Comparison of ENCODE assay signal across 14 cellular contexts in the genomic region with DNA sequence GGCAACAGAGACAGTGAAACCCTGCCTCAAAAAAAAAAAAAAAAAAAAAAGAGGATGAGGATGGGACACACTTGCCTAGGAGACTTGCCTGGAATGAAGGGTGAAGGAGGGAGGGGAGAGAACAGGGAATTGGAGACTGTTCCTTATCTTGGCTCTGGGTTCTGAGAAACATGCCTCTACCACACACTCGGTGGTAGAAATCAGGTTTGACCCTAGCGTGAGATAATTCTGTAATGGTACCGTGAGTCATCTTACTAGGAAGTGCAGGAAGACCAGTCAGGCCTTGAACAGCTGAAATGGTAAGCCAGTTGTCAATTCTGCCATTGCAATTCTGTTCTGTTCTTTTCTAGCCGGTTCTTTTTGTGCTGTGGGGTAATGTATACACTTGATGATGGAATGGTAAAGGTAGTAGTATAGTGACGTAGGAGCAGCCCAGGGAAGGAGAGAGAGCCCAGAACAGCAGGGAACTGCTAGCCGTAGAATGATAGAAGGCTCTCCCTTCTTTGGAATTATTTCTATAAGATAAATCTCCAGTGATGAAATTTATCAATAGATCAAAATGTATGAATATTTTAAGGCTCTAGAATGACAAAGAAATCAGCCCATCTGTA. TPM values are rescaled to one million over a fixed set of nuclear protein-coding genes. Genes with fewer than 3 reads are reported as not detected.
DNase-seq lines count a peak whose midpoint lies in the region; ATAC-seq and TF ChIP-seq lines count a peak whose summit lies in the region.
"Had no signal": no experiment of that assay in that cellular context is flagged by ENCODE, and none has a peak within 500 bp of the region (broad histone marks: within the 10 kb centered on the region; RNA-seq: fewer than 3 reads in every experiment).

No MANE protein-coding gene starts in this region.

- H3K9me3 Mint-ChIP-seq in stimulated activated memory B cell treated with anti-CD40 and anti-IgM and Interleukin-4, amounts not matched to agents 10 μg/mL and 1 μg/mL and 100 μg/mL, for 72 hours = no peaks in the 10 kb centered on the region
- H3K9me3 Mint-ChIP-seq: CD4-positive, alpha-beta memory T cell had no signal

- no peak overlapping the region for H3K4me3 Mint-ChIP-seq in stimulated activated memory B cell treated with anti-CD40 and anti-IgM and Interleukin-4, amounts not matched to agents 10 μg/mL and 1 μg/mL and 100 μg/mL, for 72 hours
- H3K4me3 Mint-ChIP-seq: CD4-positive, alpha-beta memory T cell; nephron progenitor cell had no signal

- peak; percentile 19 to 29 for ATAC-seq in activated CD4-positive, CD25-positive, alpha-beta regulatory T cell treated with anti-CD3 and anti-CD28 coated beads, Interleukin-2, amount 50 U/mL, for 24 hours
- ATAC-seq in GM21786 (IDR thresholded peaks at IDR 0.05; ENCODE audit: unreplicated experiment) = no peak
- no peak for ATAC-seq in stimulated activated memory B cell treated with anti-CD40 and anti-IgM and Interleukin-4, amounts not matched to agents 10 μg/mL and 1 μg/mL and 100 μg/mL, for 72 hours

- H3K4me3 ChIP-seq in choroid plexus epithelial cell (ENCODE audit: low read depth, low read length) = no peak overlapping the region
- H3K4me3 ChIP-seq: colonic mucosa, SJCRH30, tibial nerve had no signal

- no peak for TF ChIP-seq CTCF in choroid plexus epithelial cell (conservative IDR thresholded peaks at IDR 0.05; ENCODE audit: low read depth, low read length)
- no peak for TF ChIP-seq CTCF in GM20000 (IDR thresholded peaks at IDR 0.05; ENCODE audit: extremely low read depth, missing control alignments)

- no peak for DNase-seq in activated CD4-positive, CD25-positive, alpha-beta regulatory T cell (lab: John Stamatoyannopoulos, UW)
- DNase-seq in NCI-H226 = peak; percentile 83
- DNase-seq in choroid plexus epithelial cell (ENCODE audit: low read depth) = peak; percentile 66
- DNase-seq in pulmonary artery endothelial cell (ENCODE audit: low read depth, low spot score) = peak; percentile 39
- DNase-seq in GM20000 (ENCODE audit: low spot score) = no peak
- DNase-seq: CD4-positive, alpha-beta memory T cell; NCI-H1048; nephron progenitor cell; SJCRH30 had no signal

- H3K36me3 Mint-ChIP-seq in stimulated activated memory B cell treated with anti-CD40 and anti-IgM and Interleukin-4, amounts not matched to agents 10 μg/mL and 1 μg/mL and 100 μg/mL, for 72 hours = no peaks in the 10 kb centered on the region

- H3K27me3 Mint-ChIP-seq in stimulated activated memory B cell treated with anti-CD40 and anti-IgM and Interleukin-4, amounts not matched to agents 10 μg/mL and 1 μg/mL and 100 μg/mL, for 72 hours = no peaks in the 10 kb centered on the region
- H3K27me3 Mint-ChIP-seq: CD4-positive, alpha-beta memory T cell had no signal

- H3K4me1 Mint-ChIP-seq in stimulated activated memory B cell treated with anti-CD40 and anti-IgM and Interleukin-4, amounts not matched to agents 10 μg/mL and 1 μg/mL and 100 μg/mL, for 72 hours = peaks cover 12% of the 10 kb centered on the region

- no peak overlapping the region for H3K27ac Mint-ChIP-seq in stimulated activated memory B cell treated with anti-CD40 and anti-IgM and Interleukin-4, amounts not matched to agents 10 μg/mL and 1 μg/mL and 100 μg/mL, for 72 hours

RNA-seq across cellular contexts. Expression of a gene that starts 3.9 kb away (rescaled TPM):
- 15.8 and 16.7 TPM in 2 replicates for total RNA-seq in pulmonary artery endothelial cell

RNA-seq across cellular contexts. Expression of a gene that starts 19.3 kb away (rescaled TPM):
- total RNA-seq in pulmonary artery endothelial cell = 5.2 and 5.8 TPM in 2 replicates

RNA-seq across cellular contexts. Expression of a gene that starts 19.6 kb away (rescaled TPM):
- 54.1 and 66.5 TPM in 2 replicates for total RNA-seq in pulmonary artery endothelial cell

Comparison
In these comparisons a context has a peak if more than half of its experiments do, and no peak if none do; other contexts are left out.
1. ATAC-seq: peak in activated CD4-positive, CD25-positive, alpha-beta regulatory T cell treated with anti-CD3 and anti-CD28 coated beads, Interleukin-2, amount 50 U/mL, for 24 hours (2 of 2); none in GM21786 (single experiment) and stimulated activated memory B cell treated with anti-CD40 and anti-IgM and Interleukin-4, amounts not matched to agents 10 μg/mL and 1 μg/mL and 100 μg/mL, for 72 hours (single experiment).
2. DNase-seq: peak in NCI-H226 (single experiment), choroid plexus epithelial cell (single experiment) and pulmonary artery endothelial cell (single experiment); none in activated CD4-positive, CD25-positive, alpha-beta regulatory T cell (0 of 4) and GM20000 (single experiment).